ENCODE assay signal across 13 cellular contexts in the genomic region with DNA sequence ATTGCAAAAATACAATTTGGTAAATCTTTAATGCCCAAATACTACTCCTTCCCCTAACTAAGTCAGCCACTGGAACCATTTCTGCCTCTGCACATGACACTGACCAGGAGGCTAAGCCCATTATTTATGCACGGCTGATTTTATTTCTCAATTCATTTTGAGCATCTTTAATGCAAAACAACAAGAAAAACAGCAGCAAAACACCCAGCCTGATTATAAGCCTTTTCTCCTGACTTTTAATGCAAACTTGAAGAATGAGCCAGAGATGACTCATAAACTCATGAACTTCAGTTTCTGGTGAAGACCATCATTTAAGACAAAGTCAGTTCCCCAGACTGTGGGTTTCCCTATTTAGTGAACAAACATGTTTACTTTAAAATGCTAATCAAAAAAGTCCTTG. TPM values are rescaled to one million over a fixed set of nuclear protein-coding genes. Genes with fewer than 3 reads are reported as not detected.
DNase-seq lines count a peak whose midpoint lies in the region; ATAC-seq and TF ChIP-seq lines count a peak whose summit lies in the region.
"Had no signal": no experiment of that assay in that cellular context is flagged by ENCODE, and none has a peak within 500 bp of the region (broad histone marks: within the 10 kb centered on the region; RNA-seq: fewer than 3 reads in every experiment).

No MANE protein-coding gene starts in this region.

- H4K20me1 ChIP-seq in H9 (ENCODE audit: control insufficient read depth, insufficient read depth, insufficient read length) = no peaks in the 10 kb centered on the region
- H4K20me1 ChIP-seq: BLaER1 treated with 17β-estradiol and CSF1 and Interleukin-3, amounts not matched to agents 10 nM and 100 nM had no signal

- no peak overlapping the region for H2AFZ ChIP-seq in H9 (ENCODE audit: low read length)

- H3K4me1 ChIP-seq in H9 (ENCODE audit: insufficient read depth, low read length) = peaks cover 3% of the 10 kb centered on the region; the same call in 1 of the 2 replicates

- peaks cover 75% of the 10 kb centered on the region for H3K4me1 Mint-ChIP-seq in Calu3 (ENCODE audit: low read depth, unreplicated experiment)
- peaks cover 16 to 25% of the 10 kb centered on the region in 2 experiments for H3K4me1 Mint-ChIP-seq in H9

- BruUV-seq in Calu3 (replicated peaks; lab: Mats Ljungman, UMichigan) = no TSS peak

- H3T11ph ChIP-seq in H9 (ENCODE audit: low read length) = no peak overlapping the region

- H2BK5ac ChIP-seq in H9 (ENCODE audit: insufficient read length, low read length) = no peak overlapping the region

- H3K23ac ChIP-seq in H9 (ENCODE audit: insufficient read length, low read depth, low read length) = no peak overlapping the region

- no peaks in the 10 kb centered on the region for H3K79me2 ChIP-seq in H9 (ENCODE audit: insufficient read depth, low read length)

- no peak overlapping the region for H2BK120ac ChIP-seq in H9 (ENCODE audit: low read depth, low read length, poor library complexity, severe bottlenecking)

- no CpG with 5 or more reads among the region's 1 CpG for WGBS in H9 (ENCODE audit: extremely low coverage, insufficient read length, low lambda C conversion rate)

- ATAC-seq in HG03354 (IDR thresholded peaks at IDR 0.05; ENCODE audit: poor library complexity, severe bottlenecking, unreplicated experiment) = peak; percentile 68

- no peak overlapping the region for H3K4me2 ChIP-seq in H9 (ENCODE audit: insufficient read depth, insufficient read length, low read length)

- no peaks in the 10 kb centered on the region for H3K9me3 ChIP-seq in H9 (ENCODE audit: control insufficient read depth, low read depth, low read length)
- H3K9me3 ChIP-seq: BLaER1 treated with 17β-estradiol and CSF1 and Interleukin-3, amounts not matched to agents 10 nM and 100 nM had no signal

- H3K4me3 Mint-ChIP-seq in Calu3 (ENCODE audit: low read depth, unreplicated experiment) (peak overlapping the region; percentile 39), H9 (no peak overlapping the region)
- H3K4me3 Mint-ChIP-seq: activated naive CD8-positive, alpha-beta T cell had no signal

- no peak overlapping the region for H2AK5ac ChIP-seq in H9 (ENCODE audit: insufficient read length, low read length)

- no peaks in the 10 kb centered on the region for H3K23me2 ChIP-seq in H9 (ENCODE audit: insufficient read length, low read depth, low read length, poor library complexity, severe bottlenecking)

- H2BK15ac ChIP-seq in H9 (ENCODE audit: low read depth, low read length) = no peak overlapping the region

- H3K9me3 Mint-ChIP-seq in Calu3 (ENCODE audit: low read depth, unreplicated experiment) (no peaks in the 10 kb centered on the region), H9 (no peaks in the 10 kb centered on the region)

- H2BK20ac ChIP-seq in H9 (ENCODE audit: low read depth, low read length, poor library complexity, severe bottlenecking) = no peak overlapping the region

- H3K79me1 ChIP-seq in H9 (ENCODE audit: insufficient read depth, low read depth, low read length, poor library complexity, severe bottlenecking) = no peaks in the 10 kb centered on the region

- no peak for TF ChIP-seq CTCF in Calu3 (IDR thresholded peaks at IDR 0.05; ENCODE audit: unreplicated experiment)
- no peak for TF ChIP-seq CTCF in H9 (conservative IDR thresholded peaks at IDR 0.05)

- CTCF ChIA-PET in Calu3 (lab: Charles Lee) = interaction anchor here (0.7 kb wide), 2 partner anchors 336 to 362 kb away, joined by 3 to 4 read pairs; no protein-coding TSS in a partner anchor

- H3K27me3 ChIP-seq in H9 (ENCODE audit: insufficient read depth, low read length) = no peaks in the 10 kb centered on the region
- H3K27me3 ChIP-seq: BLaER1 treated with 17β-estradiol and CSF1 and Interleukin-3, amounts not matched to agents 10 nM and 100 nM had no signal

- no peak overlapping the region for H3K27ac ChIP-seq in H9 (ENCODE audit: insufficient read length, low read depth, low read length)

- H3K27me3 Mint-ChIP-seq in Calu3 (ENCODE audit: unreplicated experiment) (no peaks in the 10 kb centered on the region), H9 (ENCODE audit: low read depth) (no peaks in the 10 kb centered on the region)
- H3K27me3 Mint-ChIP-seq: activated naive CD8-positive, alpha-beta T cell had no signal

- H3K14ac ChIP-seq in H9 (ENCODE audit: insufficient read depth, low read length) = no peak overlapping the region

- H3K9ac ChIP-seq in H9 (ENCODE audit: extremely low read depth, insufficient read length, low read length) = no peak overlapping the region

- DNase-seq in Calu3 (no peak), amniotic epithelial cell (ENCODE audit: low read depth) (peak; percentile 90), kidney glomerular epithelial cell (lab: John Stamatoyannopoulos, UW) (peak; percentile 61), H9 (no peak), DMS153 (lab: John Stamatoyannopoulos, UW) (no peak)
- no peak for DNase-seq in stimulated activated CD8-positive, alpha-beta memory T cell treated with anti-CD3 and anti-CD28 coated beads, Interleukin-4, amount 100 ng/mL, for 48 hours
- DNase-seq in activated CD4-positive, alpha-beta T cell treated with anti-CD3 and anti-CD28 coated beads, Interleukin-2, amount 50 U/mL, for 4 hours = no peak
- DNase-seq: effector memory CD4-positive, alpha-beta T cell; NCI-H748 treated with DMSO at 0.1 percent for 48 hours; nucleus accumbens had no signal

- no peak overlapping the region for H4K5ac ChIP-seq in H9 (ENCODE audit: insufficient read length, low read depth, low read length)

- intact Hi-C loops in Calu3 (cut with micrococcal nuclease; ENCODE audit: unreplicated experiment) = loop anchor here (5.0 kb wide), 1 partner anchor 295 kb away; no protein-coding TSS in a partner anchor

- H2BK12ac ChIP-seq in H9 (ENCODE audit: insufficient read length, low read depth, low read length) = no peak overlapping the region

- no peak overlapping the region for H3K56ac ChIP-seq in H9 (ENCODE audit: insufficient read length, low read depth, low read length)

- peaks cover 43% of the 10 kb centered on the region for H3K36me3 Mint-ChIP-seq in Calu3 (ENCODE audit: insufficient read depth, unreplicated experiment)
- no peaks in the 10 kb centered on the region for H3K36me3 Mint-ChIP-seq in H9 (ENCODE audit: insufficient read depth in 1 of 3, low read depth in 3 of 3)
- H3K36me3 Mint-ChIP-seq: activated naive CD8-positive, alpha-beta T cell had no signal

- H4K91ac ChIP-seq in H9 (ENCODE audit: insufficient read length, low read depth, low read length) = no peak overlapping the region

- H3K18ac ChIP-seq in H9 (ENCODE audit: insufficient read length, low read depth, low read length) = no peak overlapping the region

- H3K27ac Mint-ChIP-seq in Calu3 (ENCODE audit: unreplicated experiment) (peak overlapping the region; percentile 96), H9 (peak overlapping the region in 1 of 3 experiments; percentile 89; a peak in 1 of 7 replicates)
- H3K27ac Mint-ChIP-seq: activated naive CD8-positive, alpha-beta T cell had no signal

- H4K8ac ChIP-seq in H9 (replicated peaks; ENCODE audit: insufficient read length, low read depth, low read length) = no peak overlapping the region

- no peak overlapping the region for H3K4ac ChIP-seq in H9 (ENCODE audit: low read depth, low read length)

RNA-seq across cellular contexts. Expression of a gene that starts 51.6 kb away (rescaled TPM):
- total RNA-seq in Calu3 (2022) (393 and 665 TPM in 2 replicates), H9 (2021) (not detected in 2 replicates)

RNA-seq across cellular contexts. Expression of a gene that starts 51.8 kb away (rescaled TPM):
- total RNA-seq in Calu3 (2022) (11.1 and 16.9 TPM in 2 replicates), H9 (2021) (0.15 and 0.37 TPM in 2 replicates)

Comparison
In these comparisons a context has a peak if more than half of its experiments do, and no peak if none do; other contexts are left out.
1. DNase-seq: peak in amniotic epithelial cell (single experiment) and kidney glomerular epithelial cell (single experiment); none in Calu3 (single experiment), stimulated activated CD8-positive, alpha-beta memory T cell treated with anti-CD3 and anti-CD28 coated beads, Interleukin-4, amount 100 ng/mL, for 48 hours (single experiment), activated CD4-positive, alpha-beta T cell treated with anti-CD3 and anti-CD28 coated beads, Interleukin-2, amount 50 U/mL, for 4 hours (0 of 2), H9 (single experiment) and DMS153 (single experiment).
2. RNA of a gene that starts 51.6 kb away (total RNA-seq): 393 to 665 TPM in Calu3; not detected in H9; every median in the first group is over 100 times any median in the second.